10 cellular contexts compared by ENCODE assay signal in genomic region chr21:42465008-42465878, GRCh38. TPM values are rescaled to one million over a fixed set of nuclear protein-coding genes. Genes with fewer than 3 reads are reported as not detected.
DNase-seq lines count a peak whose midpoint lies in the region; ATAC-seq and TF ChIP-seq lines count a peak whose summit lies in the region.
"Had no signal": no experiment of that assay in that cellular context is flagged by ENCODE, and none has a peak within 500 bp of the region (broad histone marks: within the 10 kb centered on the region; RNA-seq: fewer than 3 reads in every experiment).

No MANE protein-coding gene starts in this region.

- no peak overlapping the region for H3K4me3 ChIP-seq in CD4-positive, alpha-beta memory T cell (ENCODE audit: low read length in 2 of 2)
- no peak overlapping the region for H3K4me3 ChIP-seq in Peyer's patch
- H3K4me3 ChIP-seq: thoracic aorta had no signal

- peaks cover 48% of the 10 kb centered on the region for H3K4me1 ChIP-seq in CD4-positive, alpha-beta memory T cell (ENCODE audit: insufficient read depth, low read length)
- H3K4me1 ChIP-seq in Peyer's patch = peaks cover 10 to 73% (median 25%) of the 10 kb centered on the region in 4 donors

- CTCF ChIA-PET in CD4-positive, alpha-beta memory T cell (lab: Charles Lee; ENCODE audit: partially characterized antibody) = no interaction called here

- no peaks in the 10 kb centered on the region for H3K36me3 ChIP-seq in CD4-positive, alpha-beta memory T cell (ENCODE audit: insufficient read depth, low read length)
- H3K36me3 ChIP-seq in Peyer's patch = no peaks in the 10 kb centered on the region
- H3K36me3 ChIP-seq: thoracic aorta had no signal

- no peaks in the 10 kb centered on the region for H3K9me3 Mint-ChIP-seq in CD4-positive, alpha-beta memory T cell
- no peaks in the 10 kb centered on the region for H3K9me3 Mint-ChIP-seq in immature natural killer cell

- H3K27ac ChIP-seq in CD4-positive, alpha-beta memory T cell (ENCODE audit: low read depth, low read length) = no peak overlapping the region
- peak overlapping the region in 3 of 4 donors; percentile 45 to 94 (median 89) for H3K27ac ChIP-seq in Peyer's patch
- H3K27ac ChIP-seq: thoracic aorta had no signal

- no peak for TF ChIP-seq CTCF in Peyer's patch (IDR thresholded peaks at IDR 0.05)

- peak in 1 of 2 donors; percentile 37 for TF ChIP-seq POLR2A in Peyer's patch (IDR thresholded peaks at IDR 0.05)

- H3K27me3 ChIP-seq in CD4-positive, alpha-beta memory T cell (ENCODE audit: insufficient read depth, low read length) = no peaks in the 10 kb centered on the region
- H3K27me3 ChIP-seq in Peyer's patch = no peaks in the 10 kb centered on the region

- no peaks in the 10 kb centered on the region for H3K9me3 ChIP-seq in CD4-positive, alpha-beta memory T cell (ENCODE audit: control insufficient read depth in 1 of 2, low read length in 2 of 2)
- H3K9me3 ChIP-seq in Peyer's patch = no peaks in the 10 kb centered on the region
- H3K9me3 ChIP-seq: thoracic aorta had no signal

- H3K4me1 Mint-ChIP-seq in CD4-positive, alpha-beta memory T cell = peaks cover 36 to 71% (median 47%) of the 10 kb centered on the region in 4 donors
- peaks cover 39 to 45% of the 10 kb centered on the region in 2 donors for H3K4me1 Mint-ChIP-seq in immature natural killer cell

- H3K27ac Mint-ChIP-seq in CD4-positive, alpha-beta memory T cell = peak overlapping the region in 6 of 7 donors; percentile 78 to 98 (median 92)
- H3K27ac Mint-ChIP-seq in immature natural killer cell = peak overlapping the region; percentile 58 to 96 (median 88)

- POLR2A ChIA-PET in CD4-positive, alpha-beta memory T cell (lab: Charles Lee; ENCODE audit: partially characterized antibody) = interaction anchor here (1.1 kb wide), 1 partner anchor 9 kb away, joined by 3 read pairs; no protein-coding TSS in a partner anchor

- H3K36me3 Mint-ChIP-seq in CD4-positive, alpha-beta memory T cell = no peaks in the 10 kb centered on the region
- no peaks in the 10 kb centered on the region for H3K36me3 Mint-ChIP-seq in immature natural killer cell
- H3K36me3 Mint-ChIP-seq: brain had no signal

- peak in 1 of 5 donors; percentile 23 for DNase-seq in CD4-positive, alpha-beta memory T cell
- peak in 2 of 3 donors; percentile 53 to 57 for DNase-seq in Peyer's patch
- DNase-seq in immature natural killer cell = peak in 2 of 3 donors; percentile 16 to 26
- no peak for DNase-seq in DMS153 (lab: John Stamatoyannopoulos, UW)
- DNase-seq in stimulated activated CD4-positive, alpha-beta T cell treated with anti-CD3 and anti-CD28 coated beads, Interleukin-4, amount 100 ng/mL, for 24 hours = no peak
- no peak for DNase-seq in inferior parietal cortex (ENCODE audit: extremely low spot score)
- no peak for DNase-seq in iPS-NIHi7 (ENCODE audit: extremely low spot score)

- peak overlapping the region in 6 of 8 donors; percentile 3 to 66 (median 45) for H3K4me3 Mint-ChIP-seq in CD4-positive, alpha-beta memory T cell
- peak overlapping the region in 4 of 5 donors; percentile 15 to 48 (median 25) for H3K4me3 Mint-ChIP-seq in immature natural killer cell
- H3K4me3 Mint-ChIP-seq: brain had no signal

- intact Hi-C loops in CD4-positive, alpha-beta memory T cell (cut with micrococcal nuclease) = no loop called here

- no peaks in the 10 kb centered on the region for H3K27me3 Mint-ChIP-seq in CD4-positive, alpha-beta memory T cell
- peaks cover 14 to 18% (median 16%) of the 10 kb centered on the region in 3 donors for H3K27me3 Mint-ChIP-seq in immature natural killer cell (ENCODE audit: low read depth in 3 of 3)
- H3K27me3 Mint-ChIP-seq: brain had no signal

- peak; percentile 31 for ATAC-seq in GM21381 (IDR thresholded peaks at IDR 0.05; ENCODE audit: unreplicated experiment)

RNA-seq across cellular contexts. Expression of gene RSPH1, which starts 30.8 kb away (rescaled TPM):
- total RNA-seq in CD4-positive, alpha-beta memory T cell = not detected
- polyA plus RNA-seq in CD4-positive, alpha-beta memory T cell = not detected
- total RNA-seq in Peyer's patch = 10 to 100 TPM in 1 of 4 donors, 1 to 10 TPM in 3; 2.5 to 11.0 (median 6.7) TPM
- under 1 TPM in 1 of 3 donors, not detected in 2; 0.37 TPM for polyA plus RNA-seq in immature natural killer cell

RNA-seq across cellular contexts. Expression of gene SLC37A1, which starts 48.4 kb away (rescaled TPM):
- 10 to 100 TPM; 18.1 to 18.5 TPM for total RNA-seq in CD4-positive, alpha-beta memory T cell
- 1 to 10 TPM; 4.7 to 7.0 TPM for polyA plus RNA-seq in CD4-positive, alpha-beta memory T cell
- total RNA-seq in Peyer's patch = 100 to 1,000 TPM in 3 of 4 donors, 10 to 100 TPM in 1; 66.0 to 249 (median 195) TPM
- 1 to 10 TPM in 2 of 3 donors, under 1 TPM in 1; 0.09 to 6.3 (median 3.0) TPM for polyA plus RNA-seq in immature natural killer cell

Comparison
In these comparisons a context has a peak if more than half of its experiments do, and no peak if none do; other contexts are left out.
1. DNase-seq: peak in Peyer's patch (2 of 3) and immature natural killer cell (2 of 3); none in DMS153 (single experiment), stimulated activated CD4-positive, alpha-beta T cell treated with anti-CD3 and anti-CD28 coated beads, Interleukin-4, amount 100 ng/mL, for 24 hours (single experiment), inferior parietal cortex (single experiment) and iPS-NIHi7 (single experiment).